In genomic region chrX:133188631-133189030, GRCh38 we compare ENCODE assay signal across 35 cellular contexts. TPM values are rescaled to one million over a fixed set of nuclear protein-coding genes. Genes with fewer than 3 reads are reported as not detected.
"Had no signal": no experiment of that assay in that cellular context is flagged by ENCODE, and none has a peak within 500 bp of the region (broad histone marks: within the 10 kb centered on the region; RNA-seq: fewer than 3 reads in every experiment).

No MANE protein-coding gene starts in this region.

- H3K4me1 ChIP-seq: adrenal gland, colonic mucosa, esophagus muscularis mucosa, foreskin keratinocyte, gastroesophageal sphincter, heart right ventricle had no signal

- H3K36me3 ChIP-seq: adrenal gland, colonic mucosa, esophagus muscularis mucosa, gastroesophageal sphincter, heart right ventricle had no signal

- DNase-seq: activated CD4-positive, alpha-beta memory T cell treated with anti-CD3 and anti-CD28 coated beads for 36 hours; activated CD4-positive, alpha-beta T cell treated with anti-CD3 and anti-CD28 coated beads for 36 hours; activated CD4-positive, alpha-beta T cell treated with anti-CD3 and anti-CD28 coated beads, Interleukin-2, amount 10 ng/mL, durations not matched to agents 24 days and 14 days; activated CD4-positive, CD25-positive, alpha-beta regulatory T cell; activated CD4-positive, CD25-positive, alpha-beta regulatory T cell treated with anti-CD3 and anti-CD28 coated beads, Interleukin-2, amount 50 U/mL, for 72 hours; activated CD8-positive, alpha-beta memory T cell treated with anti-CD3 and anti-CD28 coated beads, Interleukin-2, amount 10 ng/mL, durations not matched to agents 7 days and 5 days; activated CD8-positive, alpha-beta memory T cell treated with anti-CD3 and anti-CD28 coated beads, Interleukin-2, amount 50 U/mL, for 4 hours; activated CD8-positive, alpha-beta T cell treated with anti-CD3 and anti-CD28 coated beads, Interleukin-2, amount 10 ng/mL, durations not matched to agents 7 days and 5 days; activated effector memory CD4-positive, alpha-beta T cell treated with anti-CD3 and anti-CD28 coated beads, Interleukin-2, amount 50 U/mL, for 16 hours; activated naive CD4-positive, alpha-beta T cell treated with anti-CD3 and anti-CD28 coated beads for 36 hours; activated naive CD8-positive, alpha-beta T cell treated with anti-CD3 and anti-CD28 coated beads for 36 hours; activated naive CD8-positive, alpha-beta T cell treated with anti-CD3 and anti-CD28 coated beads, Interleukin-2, amount 50 U/mL, for 24 hours; activated T-cell treated with anti-CD3 and anti-CD28 coated beads, Interleukin-2, amount 50 U/mL, for 1 hour; activated T-cell treated with anti-CD3 and anti-CD28 coated beads, Interleukin-2, amount 50 U/mL, for 48 hours; adrenal gland; amygdala; aorta; body of pancreas; central memory CD4-positive, alpha-beta T cell; cerebellar nuclear complex; colonic mucosa; effector CD8-positive, alpha-beta T cell; foreskin keratinocyte; heart right ventricle; T-helper 2 cell had no signal

- H3K36me3 Mint-ChIP-seq: activated CD4-positive, alpha-beta memory T cell treated with anti-CD3 and anti-CD28 coated beads for 36 hours; activated CD8-positive, alpha-beta memory T cell treated with anti-CD3 and anti-CD28 coated beads, Interleukin-2, amount 10 ng/mL, durations not matched to agents 7 days and 5 days; activated naive CD4-positive, alpha-beta T cell treated with anti-CD3 and anti-CD28 coated beads, Interleukin-2, amount 50 U/mL, for 24 hours; activated naive CD8-positive, alpha-beta T cell treated with anti-CD3 and anti-CD28 coated beads for 36 hours had no signal

- H3K27ac Mint-ChIP-seq: activated CD4-positive, alpha-beta memory T cell treated with anti-CD3 and anti-CD28 coated beads for 36 hours; activated CD4-positive, alpha-beta T cell treated with anti-CD3 and anti-CD28 coated beads for 36 hours; activated CD4-positive, alpha-beta T cell treated with anti-CD3 and anti-CD28 coated beads, Interleukin-2, amount 10 ng/mL, durations not matched to agents 24 days and 14 days; activated CD8-positive, alpha-beta memory T cell treated with anti-CD3 and anti-CD28 coated beads, Interleukin-2, amount 10 ng/mL, durations not matched to agents 7 days and 5 days; activated CD8-positive, alpha-beta T cell treated with anti-CD3 and anti-CD28 coated beads, Interleukin-2, amount 10 ng/mL, durations not matched to agents 7 days and 5 days; activated naive CD4-positive, alpha-beta T cell treated with anti-CD3 and anti-CD28 coated beads for 36 hours; activated naive CD4-positive, alpha-beta T cell treated with anti-CD3 and anti-CD28 coated beads, Interleukin-2, amount 50 U/mL, for 24 hours; activated naive CD8-positive, alpha-beta T cell treated with anti-CD3 and anti-CD28 coated beads for 36 hours; activated naive CD8-positive, alpha-beta T cell treated with anti-CD3 and anti-CD28 coated beads, Interleukin-2, amount 50 U/mL, for 24 hours; activated T-helper 1 cell treated with anti-CD3 and anti-CD28 coated beads, Interleukin-12 subunit alpha, Interleukin-12 subunit beta, Interleukin-2, Interleukin-4 antibody, amounts not matched to agents 30 ng/mL and 10 ng/mL and 1 ng/mL, durations not matched to agents 14 hours and 24 hours and 36 hours; activated T-helper 2 cell treated with anti-CD3 and anti-CD28 coated beads, Interferon-gamma antibody, Interleukin-2, Interleukin-4, amounts not matched to agents 10 μg/mL and 5 μg/mL and 100 μg/mL, durations not matched to agents 14 hours and 24 hours and 36 hours had no signal

- H3K9me3 Mint-ChIP-seq: activated CD4-positive, alpha-beta memory T cell treated with anti-CD3 and anti-CD28 coated beads for 36 hours; activated CD4-positive, alpha-beta T cell treated with anti-CD3 and anti-CD28 coated beads, Interleukin-2, amount 10 ng/mL, durations not matched to agents 24 days and 14 days; activated naive CD4-positive, alpha-beta T cell treated with anti-CD3 and anti-CD28 coated beads for 36 hours; activated naive CD4-positive, alpha-beta T cell treated with anti-CD3 and anti-CD28 coated beads, Interleukin-2, amount 50 U/mL, for 24 hours; activated naive CD8-positive, alpha-beta T cell treated with anti-CD3 and anti-CD28 coated beads for 36 hours; activated naive CD8-positive, alpha-beta T cell treated with anti-CD3 and anti-CD28 coated beads, Interleukin-2, amount 50 U/mL, for 24 hours; activated T-helper 1 cell treated with anti-CD3 and anti-CD28 coated beads, Interleukin-12 subunit alpha, Interleukin-12 subunit beta, Interleukin-2, Interleukin-4 antibody, amounts not matched to agents 30 ng/mL and 10 ng/mL and 1 ng/mL, durations not matched to agents 14 hours and 24 hours and 36 hours; activated T-helper 2 cell treated with anti-CD3 and anti-CD28 coated beads, Interferon-gamma antibody, Interleukin-2, Interleukin-4, amounts not matched to agents 10 μg/mL and 5 μg/mL and 100 μg/mL, durations not matched to agents 14 hours and 24 hours and 36 hours had no signal

- H3K4me3 Mint-ChIP-seq: activated CD4-positive, alpha-beta memory T cell treated with anti-CD3 and anti-CD28 coated beads for 36 hours; activated CD4-positive, alpha-beta T cell treated with anti-CD3 and anti-CD28 coated beads for 36 hours; activated CD4-positive, alpha-beta T cell treated with anti-CD3 and anti-CD28 coated beads, Interleukin-2, amount 10 ng/mL, durations not matched to agents 24 days and 14 days; activated CD8-positive, alpha-beta memory T cell treated with anti-CD3 and anti-CD28 coated beads, Interleukin-2, amount 10 ng/mL, durations not matched to agents 7 days and 5 days; activated CD8-positive, alpha-beta T cell treated with anti-CD3 and anti-CD28 coated beads, Interleukin-2, amount 10 ng/mL, durations not matched to agents 7 days and 5 days; activated naive CD4-positive, alpha-beta T cell treated with anti-CD3 and anti-CD28 coated beads for 36 hours; activated naive CD4-positive, alpha-beta T cell treated with anti-CD3 and anti-CD28 coated beads, Interleukin-2, amount 50 U/mL, for 24 hours; activated naive CD8-positive, alpha-beta T cell treated with anti-CD3 and anti-CD28 coated beads for 36 hours; activated naive CD8-positive, alpha-beta T cell treated with anti-CD3 and anti-CD28 coated beads, Interleukin-2, amount 50 U/mL, for 24 hours; activated T-helper 1 cell treated with anti-CD3 and anti-CD28 coated beads, Interleukin-12 subunit alpha, Interleukin-12 subunit beta, Interleukin-2, Interleukin-4 antibody, amounts not matched to agents 30 ng/mL and 10 ng/mL and 1 ng/mL, durations not matched to agents 14 hours and 24 hours and 36 hours had no signal

- H3K27ac ChIP-seq: adrenal gland, body of pancreas, colonic mucosa, esophagus muscularis mucosa, foreskin keratinocyte, gastroesophageal sphincter, heart right ventricle had no signal

- H3K4me1 Mint-ChIP-seq: activated CD4-positive, alpha-beta T cell treated with anti-CD3 and anti-CD28 coated beads for 36 hours; activated CD4-positive, alpha-beta T cell treated with anti-CD3 and anti-CD28 coated beads, Interleukin-2, amount 10 ng/mL, durations not matched to agents 24 days and 14 days; activated CD8-positive, alpha-beta memory T cell treated with anti-CD3 and anti-CD28 coated beads, Interleukin-2, amount 10 ng/mL, durations not matched to agents 7 days and 5 days; activated naive CD4-positive, alpha-beta T cell treated with anti-CD3 and anti-CD28 coated beads, Interleukin-2, amount 50 U/mL, for 24 hours; activated naive CD8-positive, alpha-beta T cell treated with anti-CD3 and anti-CD28 coated beads for 36 hours; activated naive CD8-positive, alpha-beta T cell treated with anti-CD3 and anti-CD28 coated beads, Interleukin-2, amount 50 U/mL, for 24 hours had no signal

- H3K9me3 ChIP-seq: adrenal gland, body of pancreas, colonic mucosa, esophagus muscularis mucosa, gastroesophageal sphincter, heart right ventricle had no signal

- H3K4me3 ChIP-seq: adrenal gland, body of pancreas, colonic mucosa, esophagus muscularis mucosa, gastroesophageal sphincter, heart right ventricle had no signal

- H3K27me3 ChIP-seq: adrenal gland, body of pancreas, colonic mucosa, esophagus muscularis mucosa, foreskin keratinocyte, gastroesophageal sphincter had no signal

- H3K27me3 Mint-ChIP-seq: activated CD4-positive, alpha-beta memory T cell treated with anti-CD3 and anti-CD28 coated beads for 36 hours; activated CD4-positive, alpha-beta T cell treated with anti-CD3 and anti-CD28 coated beads for 36 hours; activated CD4-positive, alpha-beta T cell treated with anti-CD3 and anti-CD28 coated beads, Interleukin-2, amount 10 ng/mL, durations not matched to agents 24 days and 14 days; activated CD8-positive, alpha-beta memory T cell treated with anti-CD3 and anti-CD28 coated beads, Interleukin-2, amount 10 ng/mL, durations not matched to agents 7 days and 5 days; activated naive CD4-positive, alpha-beta T cell treated with anti-CD3 and anti-CD28 coated beads, Interleukin-2, amount 50 U/mL, for 24 hours; activated naive CD8-positive, alpha-beta T cell treated with anti-CD3 and anti-CD28 coated beads for 36 hours; activated naive CD8-positive, alpha-beta T cell treated with anti-CD3 and anti-CD28 coated beads, Interleukin-2, amount 50 U/mL, for 24 hours had no signal

RNA-seq across cellular contexts. Expression of gene TFDP3, which starts 29.5 kb away (rescaled TPM):
- total RNA-seq: activated CD4-positive, alpha-beta memory T cell treated with anti-CD3 and anti-CD28 coated beads for 36 hours; activated CD4-positive, alpha-beta T cell treated with anti-CD3 and anti-CD28 coated beads for 36 hours; activated CD4-positive, alpha-beta T cell treated with anti-CD3 and anti-CD28 coated beads, Interleukin-2, amount 10 ng/mL, durations not matched to agents 24 days and 14 days; activated CD8-positive, alpha-beta memory T cell treated with anti-CD3 and anti-CD28 coated beads for 36 hours; activated CD8-positive, alpha-beta memory T cell treated with anti-CD3 and anti-CD28 coated beads, Interleukin-2, amount 10 ng/mL, durations not matched to agents 7 days and 5 days; activated CD8-positive, alpha-beta T cell treated with anti-CD3 and anti-CD28 coated beads, Interleukin-2, amount 10 ng/mL, durations not matched to agents 7 days and 5 days; activated naive CD4-positive, alpha-beta T cell treated with anti-CD3 and anti-CD28 coated beads for 36 hours; activated naive CD8-positive, alpha-beta T cell treated with anti-CD3 and anti-CD28 coated beads for 36 hours; activated T-helper 1 cell treated with anti-CD3 and anti-CD28 coated beads, Interleukin-12 subunit alpha, Interleukin-12 subunit beta, Interleukin-2, Interleukin-4 antibody, amounts not matched to agents 30 ng/mL and 10 ng/mL and 1 ng/mL, durations not matched to agents 14 hours and 24 hours and 36 hours; activated T-helper 2 cell treated with anti-CD3 and anti-CD28 coated beads, Interferon-gamma antibody, Interleukin-2, Interleukin-4, amounts not matched to agents 10 μg/mL and 5 μg/mL and 100 μg/mL, durations not matched to agents 14 hours and 24 hours and 36 hours; adrenal gland; aorta; body of pancreas; colonic mucosa; dermis microvascular lymphatic vessel endothelial cell; epithelial cell of proximal tubule; esophagus muscularis mucosa; foreskin keratinocyte; glomerular endothelial cell; heart right ventricle; T-helper 1 cell treated with Interleukin-12 subunit alpha and Interleukin-12 subunit beta and Interleukin-4 antibody, amounts not matched to agents 30 ng/mL and 1 ng/mL, for 36 hours had no signal
- polyA plus RNA-seq: adrenal gland, aorta, foreskin keratinocyte, heart right ventricle had no signal
